18 cellular contexts compared by ENCODE assay signal in genomic region chr11:68827733-68828132, GRCh38. TPM values are rescaled to one million over a fixed set of nuclear protein-coding genes. Genes with fewer than 3 reads are reported as not detected.
DNase-seq lines count a peak whose midpoint lies in the region; ATAC-seq, FAIRE-seq and TF ChIP-seq lines count a peak whose summit lies in the region.
"Had no signal": no experiment of that assay in that cellular context is flagged by ENCODE, and none has a peak within 500 bp of the region (broad histone marks: within the 10 kb centered on the region; RNA-seq: fewer than 3 reads in every experiment).

No MANE protein-coding gene starts in this region.

- no peaks in the 10 kb centered on the region for H3K27me3 ChIP-seq in muscle layer of colon (ENCODE audit: control insufficient read depth in 1 of 2, insufficient read depth in 2 of 2, low read length in 2 of 2)
- H3K27me3 ChIP-seq: ascending aorta, ovary, thyroid gland had no signal

- 91% methylated on average over 8 of the region's 8 CpGs for WGBS in A549 (ENCODE audit: missing lambda C conversion rate)

- peaks cover 16% of the 10 kb centered on the region for H3K36me3 ChIP-seq in muscle layer of colon (ENCODE audit: insufficient read depth, low read length)
- H3K36me3 ChIP-seq: ovary, thyroid gland had no signal

- TF ChIP-seq RAD21 in A549 (conservative IDR thresholded peaks at IDR 0.05 in 1 of 2, IDR thresholded peaks at IDR 0.05 in 1 of 2), result no peak

- no peak overlapping the region for H3K4me2 ChIP-seq in A549

- H3K27ac ChIP-seq in A549, result no peak overlapping the region
- peak overlapping the region; percentile 41 for H3K27ac ChIP-seq in muscle layer of colon (ENCODE audit: low read depth, low read length)
- H3K27ac ChIP-seq: ovary, thyroid gland had no signal

- no peak for DNase-seq in A549 (ENCODE audit: low read depth in 1 of 2, low spot score in 1 of 2)
- DNase-seq in UCSD-AML1 (lab: John Stamatoyannopoulos, UW; ENCODE audit: unreplicated experiment), result peak; percentile 29
- DNase-seq in NCI-H446 treated with DMSO at 0.1 percent for 48 hours (lab: John Stamatoyannopoulos, UW), result no peak
- DNase-seq in AG20443 (ENCODE audit: low spot score), result no peak
- no peak for DNase-seq in activated CD4-positive, CD25-positive, alpha-beta regulatory T cell treated with anti-CD3 and anti-CD28 coated beads, Interleukin-2, amount 50 U/mL, for 72 hours
- DNase-seq in SK-N-DZ (ENCODE audit: low spot score), result no peak
- DNase-seq: ACHN; activated B cell treated with CpG ODN at 0.5 μM for 24 hours; activated T-cell treated with anti-CD3 and anti-CD28 coated beads, Interleukin-2, amount 50 U/mL, for 1 hour; lower lobe of right lung; NCI-H2029 treated with DMSO at 0.1 percent for 48 hours; ovary; SW 1271 had no signal

- no peak for TF ChIP-seq CTCF in A549 (IDR thresholded peaks at IDR 0.05)
- 0 out of 2 replicates have a peak, but pooled peaks have one; percentile 9 for TF ChIP-seq CTCF in GM12875 (IDR thresholded peaks at IDR 0.05; ENCODE audit: borderline replicate concordance, insufficient read depth, low read depth, low read length)

- CTCF ChIA-PET in A549 (lab: Yijun Ruan, JAX), result interaction anchor here (0.6 to 1.6 kb wide), 2 partner anchors 30 to 111 kb away, joined by 3 read pairs; no protein-coding TSS in a partner anchor

- POLR2A ChIA-PET in A549 (lab: Yijun Ruan, JAX), result no interaction called here

- no peak for FAIRE-seq in A549 (lab: Jason Lieb, UNC)
- FAIRE-seq: GM12892 had no signal

- no peak overlapping the region for H3K9ac ChIP-seq in muscle layer of colon (ENCODE audit: low read length)

- peak; percentile 57 to 73; a peak in 3 of 6 replicates for ATAC-seq in A549

- no peak for TF ChIP-seq POLR2A in A549 (IDR thresholded peaks at IDR 0.05; ENCODE audit: low read length)

- H3K4me1 ChIP-seq in A549 (peaks cover 3% of the 10 kb centered on the region; the same call in 1 of the 3 replicates), muscle layer of colon (ENCODE audit: insufficient read depth, low read length) (peaks cover 51% of the 10 kb centered on the region)

- H3K9me3 ChIP-seq in A549, result no peaks in the 10 kb centered on the region
- no peaks in the 10 kb centered on the region for H3K9me3 ChIP-seq in muscle layer of colon (ENCODE audit: low read length)
- H3K9me3 ChIP-seq: ascending aorta, lower lobe of right lung, ovary, thyroid gland had no signal

- H3K4me3 ChIP-seq in A549 (no peak overlapping the region), GM12875 (ENCODE audit: low read depth, low read length) (no peak overlapping the region), muscle layer of colon (ENCODE audit: low read depth in 1 of 2, low read length in 2 of 2) (no peak overlapping the region)
- H3K4me3 ChIP-seq: lower lobe of right lung, ovary, thyroid gland had no signal

- TF ChIP-seq EP300 in A549 (IDR thresholded peaks at IDR 0.05), result no peak

TF ChIP-seq in A549, 52 proteins besides CTCF, POLR2A, EP300 and RAD21:
- no peak for TF ChIP-seq BHLHE40 (IDR thresholded peaks at IDR 0.05; ENCODE audit: low read depth, low read length)
- TF ChIP-seq FOSL2 (IDR thresholded peaks at IDR 0.05), result no peak
- TF ChIP-seq FOSL2 (CRISPR knock-in tag; IDR thresholded peaks at IDR 0.05), result no peak
- TF ChIP-seq MAX (IDR thresholded peaks at IDR 0.05), result no peak
- TF ChIP-seq EHMT2 (IDR thresholded peaks at IDR 0.05; ENCODE audit: low read depth), result no peak
- TF ChIP-seq HMGXB4 (CRISPR knock-in tag; IDR thresholded peaks at IDR 0.05; ENCODE audit: borderline replicate concordance), result no peak
- no peak for TF ChIP-seq FOXS1 (CRISPR knock-in tag; IDR thresholded peaks at IDR 0.05)
- no peak for TF ChIP-seq GATA3 (IDR thresholded peaks at IDR 0.05; ENCODE audit: borderline replicate concordance)
- no peak for TF ChIP-seq ZNF302 (CRISPR knock-in tag; IDR thresholded peaks at IDR 0.05)
- no peak for TF ChIP-seq CBX8 (IDR thresholded peaks at IDR 0.05)
- no peak for TF ChIP-seq PHF8 (IDR thresholded peaks at IDR 0.05; ENCODE audit: borderline replicate concordance, low read depth)
- no peak for TF ChIP-seq JUN (IDR thresholded peaks at IDR 0.05)
- no peak for TF ChIP-seq JUNB (IDR thresholded peaks at IDR 0.05)
- no peak for TF ChIP-seq HOXA7 (CRISPR knock-in tag; IDR thresholded peaks at IDR 0.05)
- TF ChIP-seq MAZ (IDR thresholded peaks at IDR 0.05; ENCODE audit: borderline replicate concordance, low read depth, low read length), result no peak
- no peak for TF ChIP-seq RNF2 (IDR thresholded peaks at IDR 0.05; ENCODE audit: borderline replicate concordance, low read depth)
- no peak for TF ChIP-seq HES2 (IDR thresholded peaks at IDR 0.05)
- TF ChIP-seq ESRRA (IDR thresholded peaks at IDR 0.05; ENCODE audit: borderline replicate concordance, low read length), result no peak

RNA-seq across cellular contexts. Expression of gene CPT1A, which starts 14.0 kb away (rescaled TPM):
- polyA plus RNA-seq in A549 (2011; rRNA removed), result 15.0 and 27.5 TPM in 2 replicates
- polyA plus RNA-seq in A549 (2012; cell fraction: cytosol; rRNA removed), result 9.6 and 12.4 TPM in 2 replicates
- 23.1 and 25.3 TPM in 2 replicates for polyA plus RNA-seq in A549 (2012; cell fraction: nucleus; rRNA removed)
- polyA plus RNA-seq in A549 (2017; fragmentation: RNase III; extraction: RNeasy Plus Mini Kit Qiagen cat#74134 plus additional on column Dnase treatment), result 19.3 to 21.4 TPM (median 20.5 TPM) in 3 replicates
- 59.3 and 64.3 TPM in 2 replicates for polyA minus RNA-seq in A549 (2011; rRNA and poly(A)+ RNA removed)
- polyA plus RNA-seq in SK-N-DZ (2014; cell fraction: cytosol; rRNA removed), result 50.0 and 55.0 TPM in 2 replicates
- polyA plus RNA-seq in SK-N-DZ (2014; cell fraction: nucleus; rRNA removed), result 32.0 and 48.0 TPM in 2 replicates
